1 cellular context compared by ENCODE assay signal in genomic region chr1:151157067-151157531, GRCh38.
TF ChIP-seq lines count a peak whose summit lies in the region.

No MANE protein-coding gene starts in this region.

TF ChIP-seq in SK-N-SH treated with all-trans-retinoic acid at 6 μM for 48 hours, 23 proteins besides CTCF, POLR2A, EP300 and RAD21 (continued from another document):
- TF ChIP-seq PATZ1 (CRISPR knock-in tag; IDR thresholded peaks at IDR 0.05; ENCODE audit: borderline replicate concordance) (no peak), CSDC2 (CRISPR knock-in tag; IDR thresholded peaks at IDR 0.05) (no peak), ZNF565 (CRISPR knock-in tag; conservative IDR thresholded peaks at IDR 0.05; ENCODE audit: low read depth) (no peak), ZFP3 (CRISPR knock-in tag; IDR thresholded peaks at IDR 0.05) (no peak), TCF4 (CRISPR knock-in tag; IDR thresholded peaks at IDR 0.05; ENCODE audit: borderline replicate concordance) (no peak), TSHZ2 (CRISPR knock-in tag; IDR thresholded peaks at IDR 0.05) (no peak), TOX (CRISPR knock-in tag; IDR thresholded peaks at IDR 0.05; ENCODE audit: borderline replicate concordance) (no peak), ZNF8 (CRISPR knock-in tag; IDR thresholded peaks at IDR 0.05) (no peak)
